10 cellular contexts compared by ENCODE assay signal in the genomic region with DNA sequence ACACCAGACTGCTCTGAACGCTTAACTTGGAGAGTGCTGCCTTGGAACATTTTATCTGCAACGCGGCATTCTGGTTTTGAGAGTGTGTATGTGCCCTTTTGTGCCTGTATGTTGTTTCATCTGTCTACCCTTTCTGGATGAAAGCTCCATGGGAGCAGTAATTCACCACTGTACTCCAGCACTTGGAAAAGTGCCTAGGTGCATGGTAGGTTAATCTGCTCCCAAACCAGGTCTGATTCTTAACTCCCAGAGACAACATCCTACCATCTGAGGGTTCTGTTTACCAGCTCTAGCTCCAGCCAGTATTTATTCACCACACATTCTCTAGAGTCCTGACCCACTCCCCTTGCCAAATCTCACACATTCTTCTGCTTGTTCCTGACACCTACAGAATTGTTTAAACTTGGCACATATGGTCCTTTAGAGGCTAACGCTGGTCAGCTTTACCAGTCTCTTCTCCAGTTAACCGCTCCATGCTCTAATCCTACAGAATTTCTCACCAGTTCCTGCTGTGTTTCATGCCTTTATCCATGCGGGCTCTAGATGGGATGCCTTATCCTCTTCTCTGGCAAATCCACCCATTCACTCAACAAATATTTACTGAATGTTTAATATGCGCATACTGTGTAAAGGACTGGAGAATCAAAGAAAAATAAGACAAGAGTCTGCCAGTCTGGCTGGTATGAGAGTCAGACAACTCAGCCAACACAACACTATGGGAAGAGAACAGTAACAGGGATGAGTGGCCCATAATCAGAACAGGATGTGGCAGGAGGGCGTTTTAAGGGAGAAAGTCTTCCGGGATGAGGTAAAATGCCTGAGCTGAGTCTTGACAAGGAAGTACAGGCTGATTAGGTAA. TPM values are rescaled to one million over a fixed set of nuclear protein-coding genes. Genes with fewer than 3 reads are reported as not detected.
DNase-seq lines count a peak whose midpoint lies in the region; TF ChIP-seq lines count a peak whose summit lies in the region.
"Had no signal": no experiment of that assay in that cellular context is flagged by ENCODE, and none has a peak within 500 bp of the region (broad histone marks: within the 10 kb centered on the region; RNA-seq: fewer than 3 reads in every experiment).

No MANE protein-coding gene starts in this region.

- H3K9me3 ChIP-seq in prostate gland, result no peaks in the 10 kb centered on the region
- no peaks in the 10 kb centered on the region for H3K9me3 ChIP-seq in WERI-Rb-1 (ENCODE audit: severe bottlenecking)

- H3K4me1 ChIP-seq in prostate gland (replicated peaks), result peaks cover 8% of the 10 kb centered on the region

- no peak for TF ChIP-seq POLR2A in prostate gland (IDR thresholded peaks at IDR 0.05)

- H3K36me3 ChIP-seq in prostate gland (no peaks in the 10 kb centered on the region), WERI-Rb-1 (peaks cover 22% of the 10 kb centered on the region)

- intact Hi-C loops in prostate gland (cut with DNase I), result no loop called here

- DNase-seq in EH (ENCODE audit: low read depth) (peak; percentile 87), NCI-H69 (lab: John Stamatoyannopoulos, UW) (peak; percentile 26), fibroblast of mammary gland (ENCODE audit: low read depth) (peak; percentile 74), prostate gland (ENCODE audit: low spot score) (peak; percentile 7), SW480 (ENCODE audit: low spot score) (no peak), WERI-Rb-1 (no peak), SW 1271 (lab: John Stamatoyannopoulos, UW) (no peak)
- DNase-seq: activated CD8-positive, alpha-beta T cell treated with anti-CD3 and anti-CD28 coated beads, Interleukin-2, amount 10 ng/mL, durations not matched to agents 7 days and 5 days; NCI-H510A treated with DMSO at 0.1 percent for 48 hours; substantia nigra had no signal

- WGBS in prostate gland, result 49% methylated on average over 9 of the region's 9 CpGs

- H3K27ac ChIP-seq in prostate gland (peak overlapping the region in 1 of 2 donors; percentile 8), WERI-Rb-1 (no peak overlapping the region)

- H3K4me3 ChIP-seq in fibroblast of mammary gland (ENCODE audit: control insufficient read depth, low read depth, low read length), result no peak overlapping the region
- H3K4me3 ChIP-seq in prostate gland, result no peak overlapping the region
- H3K4me3 ChIP-seq in WERI-Rb-1 (ENCODE audit: low read depth, low read length), result no peak overlapping the region

- TF ChIP-seq CTCF in fibroblast of mammary gland (conservative IDR thresholded peaks at IDR 0.05; ENCODE audit: control insufficient read depth, insufficient read depth, low read depth, low read length) (no peak), prostate gland (IDR thresholded peaks at IDR 0.05) (no peak), WERI-Rb-1 (IDR thresholded peaks at IDR 0.05; ENCODE audit: low read depth, low read length) (no peak)

- H3K27me3 ChIP-seq in prostate gland (replicated peaks; ENCODE audit: insufficient read depth) (no peaks in the 10 kb centered on the region), WERI-Rb-1 (ENCODE audit: insufficient read depth, low read depth, severe bottlenecking) (no peaks in the 10 kb centered on the region)

RNA-seq across cellular contexts. Expression of gene MTPN, which starts 46.4 kb away (rescaled TPM):
- 100 to 1,000 TPM in 1 of 2 donors, 10 to 100 TPM in 1; 85.6 to 137 TPM for total RNA-seq in prostate gland

Comparison
In these comparisons a context has a peak if more than half of its experiments do, and no peak if none do; other contexts are left out.
1. DNase-seq: peak in EH (single experiment), NCI-H69 (single experiment), fibroblast of mammary gland (single experiment) and prostate gland (single experiment); none in SW480 (single experiment), WERI-Rb-1 (single experiment) and SW 1271 (0 of 2).